ENCODE assay signal across 19 cellular contexts in the genomic region with DNA sequence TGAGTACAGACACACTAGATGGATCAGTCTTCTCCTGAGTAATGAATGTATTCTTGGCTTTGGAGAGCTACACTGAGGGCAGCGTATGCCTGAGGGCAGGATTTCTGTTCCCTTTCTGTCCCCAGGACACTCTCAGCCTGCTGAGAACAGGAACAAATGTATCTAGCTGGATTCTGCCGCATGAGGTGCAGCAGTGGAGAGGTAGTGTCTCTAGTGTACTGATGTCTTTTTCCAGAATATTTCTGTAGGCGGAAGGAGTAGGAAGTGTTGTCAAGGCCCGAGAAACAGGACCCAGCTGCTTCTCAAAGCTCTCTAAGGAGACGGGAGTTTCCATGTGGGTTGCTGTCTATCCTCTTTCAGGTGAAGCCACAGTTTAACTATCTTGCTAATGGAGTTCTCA.
A peak's percentile ranks its signal among the peaks of the same experiment; 100 is the strongest.
DNase-seq lines count a peak whose midpoint lies in the region; ATAC-seq, FAIRE-seq and TF ChIP-seq lines count a peak whose summit lies in the region.
"Had no signal": no experiment of that assay in that cellular context is flagged by ENCODE, and none has a peak within 500 bp of the region (broad histone marks: within the 10 kb centered on the region; RNA-seq: fewer than 3 reads in every experiment).

No MANE protein-coding gene starts in this region.

- H3K79me2 ChIP-seq in H9 (ENCODE audit: insufficient read depth, low read length) (no peaks in the 10 kb centered on the region), K562 (ENCODE audit: control insufficient read depth, insufficient read depth, low read length) (no peaks in the 10 kb centered on the region)

- intact Hi-C loops in K562 (cut with micrococcal nuclease) (no loop called here), left ventricle myocardium superior (cut with micrococcal nuclease) (no loop called here)

- H2AK5ac ChIP-seq in H9 (ENCODE audit: insufficient read length, low read length), result no peak overlapping the region

- no peak overlapping the region for H2AFZ ChIP-seq in H9 (ENCODE audit: low read length)
- 0 out of 2 replicates have a peak overlapping the region, but pooled peaks have one; percentile 13 for H2AFZ ChIP-seq in K562 (ENCODE audit: low read depth, low read length)

- no peaks in the 10 kb centered on the region for H3K79me1 ChIP-seq in H9 (ENCODE audit: insufficient read depth, low read depth, low read length, poor library complexity, severe bottlenecking)

- no peak overlapping the region for H3K56ac ChIP-seq in H9 (ENCODE audit: insufficient read length, low read depth, low read length)

- no peak overlapping the region for H3K4me3 ChIP-seq in K562
- H3K4me3 ChIP-seq: MG63 had no signal

- no peak overlapping the region for H3K23ac ChIP-seq in H9 (ENCODE audit: insufficient read length, low read depth, low read length)

- TF ChIP-seq EP300 in K562 (IDR thresholded peaks at IDR 0.05; ENCODE audit: low read length), result no peak

- no peaks in the 10 kb centered on the region for H3K9me3 ChIP-seq in H9 (ENCODE audit: control insufficient read depth, low read depth, low read length)
- H3K9me3 ChIP-seq in K562 (replicated peaks; ENCODE audit: control insufficient read depth, insufficient read depth, low read depth, low read length), result no peaks in the 10 kb centered on the region
- H3K9me3 ChIP-seq: BE2C, MG63 had no signal

- no peaks in the 10 kb centered on the region for H3K36me3 ChIP-seq in K562 (ENCODE audit: control insufficient read depth, insufficient read depth, low read length)
- H3K36me3 ChIP-seq: BE2C, MG63 had no signal

- ATAC-seq in K562 (peak; percentile 23), left ventricle myocardium superior (peak; percentile 76)

- H3K36me3 Mint-ChIP-seq in H9 (ENCODE audit: insufficient read depth in 1 of 3, low read depth in 3 of 3) (peaks cover 16 to 24% (median 17%) of the 10 kb centered on the region in 3 experiments), nephron progenitor cell (ENCODE audit: low read depth) (no peaks in the 10 kb centered on the region)

- POLR2A ChIA-PET in K562 (lab: Yijun Ruan, JAX), result interaction anchor here (1.1 kb wide), 1 partner anchor 16 kb away, joined by 4 read pairs; no protein-coding TSS in a partner anchor

- H3K4me2 ChIP-seq in H9 (ENCODE audit: insufficient read depth, insufficient read length, low read length), result no peak overlapping the region
- H3K4me2 ChIP-seq in K562 (ENCODE audit: insufficient read depth, low read length), result no peak overlapping the region

- H3K9me1 ChIP-seq in K562 (ENCODE audit: control insufficient read depth, insufficient read depth, low read length), result no peaks in the 10 kb centered on the region

- H3K4ac ChIP-seq in H9 (ENCODE audit: low read depth, low read length), result no peak overlapping the region

- DNase-seq in H9, result no peak
- DNase-seq in K562 (ENCODE audit: extremely low read depth in 1 of 4, low spot score in 3 of 4), result no peak
- DNase-seq in left ventricle myocardium superior, result no peak
- DNase-seq in nucleus accumbens (lab: John Stamatoyannopoulos, UW), result peak in 30 of 56 donors; percentile 1 to 73 (median 21)
- no peak for DNase-seq in NCI-H1694 treated with DMSO at 0.1 percent for 48 hours (lab: John Stamatoyannopoulos, UW)
- no peak for DNase-seq in activated T-cell treated with anti-CD3 and anti-CD28 coated beads, Interleukin-2, amount 50 U/mL, for 1 hour
- no peak for DNase-seq in nephron progenitor cell
- DNase-seq: BE2C, DMS53, GF-D8, MG63, NCI-H1417, NCI-H187, NCI-H2107, NCI-H446 treated with DMSO at 0.1 percent for 48 hours, NCI-H526 treated with DMSO at 0.1 percent for 48 hours, OCI-M1, SHP77 had no signal

- no peaks in the 10 kb centered on the region for H3K4me1 ChIP-seq in H9 (ENCODE audit: insufficient read depth, low read length)
- H3K4me1 ChIP-seq in K562 (replicated peaks in 1 of 2; ENCODE audit: control insufficient read depth in 2 of 2, insufficient read depth in 2 of 2, low read length in 2 of 2), result no peaks in the 10 kb centered on the region
- H3K4me1 ChIP-seq: BE2C had no signal

- no peak for TF ChIP-seq RAD21 in K562 (CRISPR knock-in tag; conservative IDR thresholded peaks at IDR 0.05 in 1 of 2, IDR thresholded peaks at IDR 0.05 in 1 of 2)

- no peak overlapping the region for H2BK20ac ChIP-seq in H9 (ENCODE audit: low read depth, low read length, poor library complexity, severe bottlenecking)

- no peak for FAIRE-seq in K562 (lab: Jason Lieb, UNC)
- FAIRE-seq: D721Med had no signal

- H3T11ph ChIP-seq in H9 (ENCODE audit: low read length), result no peak overlapping the region

- no TSS peak for BruUV-seq in K562 (replicated peaks; lab: Mats Ljungman, UMichigan)

- no peak overlapping the region for H4K5ac ChIP-seq in H9 (ENCODE audit: insufficient read length, low read depth, low read length)

- TF ChIP-seq POLR2A in K562 (conservative IDR thresholded peaks at IDR 0.05), result no peak

- no peak overlapping the region for H3K18ac ChIP-seq in H9 (ENCODE audit: insufficient read length, low read depth, low read length)

- TF ChIP-seq CTCF in H9 (conservative IDR thresholded peaks at IDR 0.05) (no peak), K562 (IDR thresholded peaks at IDR 0.05 in 2 of 3, conservative IDR thresholded peaks at IDR 0.05 in 1 of 3; ENCODE audit: insufficient read depth in 2 of 3, low read depth in 1 of 3, low read length in 3 of 3) (no peak), nephron progenitor cell (IDR thresholded peaks at IDR 0.05) (no peak)

- H3K4me1 Mint-ChIP-seq in H9 (peaks cover 10 to 11% of the 10 kb centered on the region in 2 experiments), nephron progenitor cell (no peaks in the 10 kb centered on the region)

- H3K27me3 Mint-ChIP-seq in H9 (ENCODE audit: low read depth) (peaks cover 5% of the 10 kb centered on the region; the same call in 1 of the 2 replicates), nephron progenitor cell (ENCODE audit: low read depth, poor library complexity) (no peaks in the 10 kb centered on the region)

- no peak overlapping the region for H3K4me3 Mint-ChIP-seq in H9
- H3K4me3 Mint-ChIP-seq in nephron progenitor cell, result no peak overlapping the region

- peaks cover 31% of the 10 kb centered on the region in 2 experiments for H3K9me3 Mint-ChIP-seq in H9
- peaks cover 24% of the 10 kb centered on the region for H3K9me3 Mint-ChIP-seq in nephron progenitor cell

- H4K20me1 ChIP-seq in H9 (ENCODE audit: control insufficient read depth, insufficient read depth, insufficient read length) (no peaks in the 10 kb centered on the region), K562 (replicated peaks; ENCODE audit: control insufficient read depth, insufficient read depth, low read length) (no peaks in the 10 kb centered on the region)

- H3K27ac Mint-ChIP-seq in H9, result peak overlapping the region in 2 of 3 experiments; percentile 14 to 79; a peak in 2 of 7 replicates
- H3K27ac Mint-ChIP-seq in nephron progenitor cell, result no peak overlapping the region

- CTCF ChIA-PET in K562 (lab: Yijun Ruan, JAX; ENCODE audit: low intra/inter-chr PET ratio), result no interaction called here

- H3K23me2 ChIP-seq in H9 (ENCODE audit: insufficient read length, low read depth, low read length, poor library complexity, severe bottlenecking), result no peaks in the 10 kb centered on the region

- no peak overlapping the region for H2BK15ac ChIP-seq in H9 (ENCODE audit: low read depth, low read length)

- no peak overlapping the region for H2BK12ac ChIP-seq in H9 (ENCODE audit: insufficient read length, low read depth, low read length)

- H3K27ac ChIP-seq in H9 (ENCODE audit: insufficient read length, low read depth, low read length) (no peak overlapping the region), K562 (ENCODE audit: extremely low read depth, low read depth, low read length) (no peak overlapping the region)

- no peak overlapping the region for H2BK120ac ChIP-seq in H9 (ENCODE audit: low read depth, low read length, poor library complexity, severe bottlenecking)

- no peak overlapping the region for H4K8ac ChIP-seq in H9 (replicated peaks; ENCODE audit: insufficient read length, low read depth, low read length)

- no peak overlapping the region for H3K9ac ChIP-seq in H9 (ENCODE audit: extremely low read depth, insufficient read length, low read length)
- no peak overlapping the region for H3K9ac ChIP-seq in K562 (ENCODE audit: insufficient read depth in 1 of 2, low read depth in 2 of 2, low read length in 2 of 2)

- no peaks in the 10 kb centered on the region for H3K27me3 ChIP-seq in H9 (ENCODE audit: insufficient read depth, low read length)
- H3K27me3 ChIP-seq in K562 (ENCODE audit: control insufficient read depth in 2 of 2, insufficient read depth in 2 of 2, low read length in 2 of 2), result peaks cover 7 to 11% of the 10 kb centered on the region in 2 experiments; a peak in 4 of 5 replicates
- H3K27me3 ChIP-seq: MG63 had no signal

- no peak overlapping the region for H3K14ac ChIP-seq in H9 (ENCODE audit: insufficient read depth, low read length)

- no peak overlapping the region for H4K91ac ChIP-seq in H9 (ENCODE audit: insufficient read length, low read depth, low read length)

- WGBS in H9 (ENCODE audit: extremely low coverage, insufficient read length, low lambda C conversion rate), result no CpG with 5 or more reads among the region's 5 CpGs
- WGBS in K562 (ENCODE audit: insufficient coverage, low coverage, missing lambda C conversion rate), result 9% methylated on average over 5 of the region's 5 CpGs

- in situ Hi-C loops in K562 (cut with MboI), result no loop called here

- H2BK5ac ChIP-seq in H9 (ENCODE audit: insufficient read length, low read length), result no peak overlapping the region

TF ChIP-seq in K562, 482 proteins besides CTCF, POLR2A, EP300 and RAD21:
- TF ChIP-seq TEAD4 (IDR thresholded peaks at IDR 0.05; ENCODE audit: low read length) (no peak), TEAD4 (CRISPR knock-in tag; IDR thresholded peaks at IDR 0.05; ENCODE audit: borderline replicate concordance) (no peak), IFI16 (CRISPR knock-in tag; IDR thresholded peaks at IDR 0.05) (no peak), SMC3 (conservative IDR thresholded peaks at IDR 0.05; ENCODE audit: insufficient read depth, low read depth, low read length) (no peak), ELF4 (CRISPR knock-in tag; IDR thresholded peaks at IDR 0.05) (no peak), ESRRB (CRISPR knock-in tag; IDR thresholded peaks at IDR 0.05; ENCODE audit: borderline replicate concordance) (no peak)

Comparison
In these comparisons a context has a peak if more than half of its experiments do, and no peak if none do; other contexts are left out.
1. DNase-seq: peak in nucleus accumbens (30 of 56); none in H9 (single experiment), K562 (0 of 4), left ventricle myocardium superior (single experiment), NCI-H1694 treated with DMSO at 0.1 percent for 48 hours (single experiment), activated T-cell treated with anti-CD3 and anti-CD28 coated beads, Interleukin-2, amount 50 U/mL, for 1 hour (single experiment) and nephron progenitor cell (single experiment).